In genomic region chr4:5746829-5747745, GRCh38 we compare ENCODE assay signal across 10 cellular contexts. TPM values are rescaled to one million over a fixed set of nuclear protein-coding genes. Genes with fewer than 3 reads are reported as not detected.
DNase-seq lines count a peak whose midpoint lies in the region; ATAC-seq and TF ChIP-seq lines count a peak whose summit lies in the region.
"Had no signal": no experiment of that assay in that cellular context is flagged by ENCODE, and none has a peak within 500 bp of the region (broad histone marks: within the 10 kb centered on the region; RNA-seq: fewer than 3 reads in every experiment).

No MANE protein-coding gene starts in this region.

- ATAC-seq in GM18519 (IDR thresholded peaks at IDR 0.05; ENCODE audit: low FRiP score, unreplicated experiment) = no peak
- ATAC-seq in HG03045 (IDR thresholded peaks at IDR 0.05; ENCODE audit: unreplicated experiment) = no peak

- no peaks in the 10 kb centered on the region for H3K9me3 ChIP-seq in SJSA1 (replicated peaks)
- H3K9me3 ChIP-seq in neuronal stem cell (replicated peaks in 1 of 2; ENCODE audit: control insufficient read depth in 2 of 2, insufficient read depth in 1 of 2, low read depth in 1 of 2, low read length in 2 of 2) = peaks cover 5 to 15% of the 10 kb centered on the region in 2 donors

- no peak overlapping the region for H3K23ac ChIP-seq in neuronal stem cell (ENCODE audit: low read depth, low read length, poor library complexity)

- no peak overlapping the region for H3K4me3 ChIP-seq in SJSA1
- H3K4me3 ChIP-seq in fibroblast of pulmonary artery (replicated peaks; ENCODE audit: low read depth, low read length) = no peak overlapping the region
- H3K4me3 ChIP-seq in neuronal stem cell (ENCODE audit: low read length in 2 of 2) = no peak overlapping the region

- no peaks in the 10 kb centered on the region for H3K27me3 ChIP-seq in SJSA1 (replicated peaks)
- no peaks in the 10 kb centered on the region for H3K27me3 ChIP-seq in neuronal stem cell (ENCODE audit: control insufficient read depth in 3 of 3, insufficient read depth in 3 of 3, low read depth in 1 of 3, low read length in 3 of 3)

- DNase-seq in AG20443 (ENCODE audit: low spot score) (peak; percentile 40), SJSA1 (ENCODE audit: low read depth in 1 of 2, low spot score in 2 of 2) (peak in 1 of 2 experiments; percentile 63), fibroblast of pulmonary artery (ENCODE audit: low read depth) (peak; percentile 84), neuronal stem cell (ENCODE audit: low spot score) (no peak), CD1c-positive myeloid dendritic cell (ENCODE audit: extremely low spot score) (no peak)
- DNase-seq in NK-92 treated with Interleukin-12 subunit alpha and Interleukin-12 subunit beta, amount 100 ng/mL, for 24 hours (lab: John Stamatoyannopoulos, UW) = no peak
- DNase-seq: C1 segment of cervical spinal cord, H9 had no signal

- H3K4me1 ChIP-seq in SJSA1 (replicated peaks) = peaks cover 28% of the 10 kb centered on the region
- peaks cover 0 to 9% of the 10 kb centered on the region in 2 donors for H3K4me1 ChIP-seq in neuronal stem cell (ENCODE audit: control insufficient read depth in 2 of 2, insufficient read depth in 1 of 2, low read depth in 1 of 2, low read length in 2 of 2)

- H2BK12ac ChIP-seq in neuronal stem cell (ENCODE audit: low read length) = no peak overlapping the region

- H3K27ac ChIP-seq in SJSA1 (peak overlapping the region; percentile 91), neuronal stem cell (replicated peaks; ENCODE audit: low read length) (no peak overlapping the region)

- H3K79me1 ChIP-seq in neuronal stem cell (ENCODE audit: low read depth, low read length) = no peaks in the 10 kb centered on the region

- no peak overlapping the region for H2BK15ac ChIP-seq in neuronal stem cell (ENCODE audit: low read length)

- no CpG with 5 or more reads among the region's 12 CpGs for WGBS in neuronal stem cell (ENCODE audit: extremely low coverage in 2 of 2, insufficient read length in 2 of 2, insufficient replicate concordance in 1 of 2), 2 donors

- H3K4ac ChIP-seq in neuronal stem cell (ENCODE audit: low read length) = peak overlapping the region; percentile 20

- H3K14ac ChIP-seq in neuronal stem cell (ENCODE audit: low read length) = no peak overlapping the region

- H4K8ac ChIP-seq in neuronal stem cell (ENCODE audit: low read depth, low read length) = no peak overlapping the region

- peak overlapping the region; percentile 7 for H2BK5ac ChIP-seq in neuronal stem cell (ENCODE audit: low read length)

- H3K9ac ChIP-seq in neuronal stem cell (ENCODE audit: low read depth, low read length, poor library complexity) = peak overlapping the region; percentile 26

- H2BK120ac ChIP-seq in neuronal stem cell (ENCODE audit: low read depth, low read length) = no peak overlapping the region

- no peak overlapping the region for H2AFZ ChIP-seq in neuronal stem cell (ENCODE audit: low read length)

- H4K91ac ChIP-seq in neuronal stem cell (ENCODE audit: low read depth, low read length, poor library complexity) = no peak overlapping the region

- H3K18ac ChIP-seq in neuronal stem cell (ENCODE audit: low read length) = no peak overlapping the region

- no peak overlapping the region for H2AK5ac ChIP-seq in neuronal stem cell (ENCODE audit: low read depth, low read length)

- H3K4me2 ChIP-seq in neuronal stem cell (ENCODE audit: insufficient read depth, low read length, poor library complexity, severe bottlenecking) = no peak overlapping the region

- peaks cover 23% of the 10 kb centered on the region for H3K36me3 ChIP-seq in SJSA1
- peaks cover 23 to 62% of the 10 kb centered on the region in 2 donors for H3K36me3 ChIP-seq in neuronal stem cell (replicated peaks in 1 of 2; ENCODE audit: control insufficient read depth in 2 of 2, insufficient read depth in 2 of 2, low read length in 2 of 2)

- no peak for TF ChIP-seq CTCF in fibroblast of pulmonary artery (IDR thresholded peaks at IDR 0.05; ENCODE audit: low read length, missing control alignments)

RNA-seq across cellular contexts. Expression of gene EVC, which starts 36.1 kb away (rescaled TPM):
- total RNA-seq in SJSA1 (2014; rRNA removed; shearing (Covaris generic)) = 6.1 and 10.0 TPM in 2 replicates
- polyA plus RNA-seq in neuronal stem cell (2013, experiment 1 of 2) = 4.9 TPM
- 4.6 TPM for polyA plus RNA-seq in neuronal stem cell (2013, experiment 2 of 2)

RNA-seq across cellular contexts. Expression of gene EVC2, which starts 38.7 kb away (rescaled TPM):
- 0.94 and 2.7 TPM in 2 replicates for total RNA-seq in SJSA1 (2014; rRNA removed; shearing (Covaris generic))
- 3.4 TPM for polyA plus RNA-seq in neuronal stem cell (2013, experiment 1 of 2)
- 3.4 TPM for polyA plus RNA-seq in neuronal stem cell (2013, experiment 2 of 2)

Comparison
In these comparisons a context has a peak if more than half of its experiments do, and no peak if none do; other contexts are left out.
1. DNase-seq: peak in AG20443 (single experiment) and fibroblast of pulmonary artery (single experiment); none in neuronal stem cell (single experiment), CD1c-positive myeloid dendritic cell (single experiment) and NK-92 treated with Interleukin-12 subunit alpha and Interleukin-12 subunit beta, amount 100 ng/mL, for 24 hours (single experiment).